17 cellular contexts compared by ENCODE assay signal in the genomic region with DNA sequence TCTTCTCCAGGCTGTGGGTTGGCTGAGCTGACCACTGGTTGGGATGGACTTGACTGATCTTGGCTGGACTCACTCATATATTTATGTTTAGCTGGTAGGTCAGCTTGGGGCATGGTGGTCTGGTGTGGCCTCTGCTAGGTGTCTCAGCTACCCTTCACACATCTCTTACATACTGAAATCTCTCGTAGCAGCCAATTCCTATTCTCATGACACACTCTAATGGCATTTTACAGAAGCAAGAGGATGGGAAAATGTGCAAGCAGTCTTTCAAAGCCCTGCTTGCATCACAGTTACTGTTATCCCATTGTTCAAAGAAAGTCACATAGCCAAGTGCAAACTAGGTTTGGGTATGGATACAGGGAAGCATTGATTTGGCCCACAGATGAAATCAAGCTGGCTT.
"Had no signal": no experiment of that assay in that cellular context is flagged by ENCODE, and none has a peak within 500 bp of the region (broad histone marks: within the 10 kb centered on the region; RNA-seq: fewer than 3 reads in every experiment).

No MANE protein-coding gene starts in this region.

- H3K4me3 ChIP-seq: colonic mucosa, esophagus squamous epithelium, gastroesophageal sphincter, right atrium auricular region, sigmoid colon, skin epidermis, stomach, thoracic aorta, transverse colon had no signal

- H3K4me3 Mint-ChIP-seq: naive thymus-derived CD4-positive, alpha-beta T cell had no signal

- H3K27ac ChIP-seq: colonic mucosa, esophagus squamous epithelium, gastroesophageal sphincter, right atrium auricular region, sigmoid colon, skin epidermis, stomach, thoracic aorta, transverse colon had no signal

- DNase-seq: colonic mucosa; dermis blood vessel endothelial cell; esophagus squamous epithelium; glutamatergic neuron; kidney; naive thymus-derived CD4-positive, alpha-beta T cell; sigmoid colon; stimulated activated CD4-positive, alpha-beta T cell treated with anti-CD3 and anti-CD28 coated beads, Interleukin-2, amount 100 ng/mL, for 24 hours; stimulated activated CD4-positive, alpha-beta T cell treated with anti-CD3 and anti-CD28 coated beads, Interleukin-4, amount 100 ng/mL, for 4 hours; stimulated activated naive CD4-positive, alpha-beta T cell; stomach; substantia nigra; transverse colon had no signal

- H3K4me1 Mint-ChIP-seq: naive thymus-derived CD4-positive, alpha-beta T cell had no signal

- H3K9me3 ChIP-seq: colonic mucosa, esophagus squamous epithelium, gastroesophageal sphincter, right atrium auricular region, sigmoid colon, stomach, thoracic aorta, transverse colon had no signal

- H3K27me3 Mint-ChIP-seq: naive thymus-derived CD4-positive, alpha-beta T cell had no signal

- ATAC-seq: gastroesophageal sphincter; naive thymus-derived CD4-positive, alpha-beta T cell had no signal

- H3K4me1 ChIP-seq: colonic mucosa, esophagus squamous epithelium, gastroesophageal sphincter, right atrium auricular region, sigmoid colon, stomach, transverse colon had no signal

- H3K27me3 ChIP-seq: colonic mucosa, esophagus squamous epithelium, gastroesophageal sphincter, right atrium auricular region, sigmoid colon, stomach, transverse colon had no signal

- H3K36me3 Mint-ChIP-seq: naive thymus-derived CD4-positive, alpha-beta T cell had no signal

- H3K36me3 ChIP-seq: colonic mucosa, esophagus squamous epithelium, gastroesophageal sphincter, right atrium auricular region, sigmoid colon, stomach, thoracic aorta, transverse colon had no signal

- H3K27ac Mint-ChIP-seq: naive thymus-derived CD4-positive, alpha-beta T cell had no signal
